In the genomic region with DNA sequence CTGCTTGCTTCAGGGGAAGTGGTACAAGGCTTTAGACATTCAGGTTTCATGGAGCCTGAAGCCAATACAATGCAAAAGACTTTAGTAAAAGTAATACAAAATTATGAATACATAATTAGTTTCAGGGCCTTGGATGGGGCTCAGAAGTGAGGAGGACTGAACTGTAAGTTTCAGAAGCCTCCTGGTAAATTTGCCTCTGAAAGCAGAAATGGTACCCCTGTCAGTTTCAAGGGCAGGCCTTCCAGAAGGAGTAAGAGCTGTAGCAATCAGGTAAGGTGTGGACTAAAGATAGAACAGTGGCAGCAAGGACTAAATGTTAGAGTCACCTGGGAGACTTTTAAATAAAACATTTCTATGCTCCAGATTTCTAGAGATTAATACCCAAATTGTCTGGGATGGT, we compare ENCODE assay signal across 31 cellular contexts.
"Had no signal": no experiment of that assay in that cellular context is flagged by ENCODE, and none has a peak within 500 bp of the region (broad histone marks: within the 10 kb centered on the region; RNA-seq: fewer than 3 reads in every experiment).

No MANE protein-coding gene starts in this region.

- H3K9me3 Mint-ChIP-seq: activated B cell treated with CpG ODN at 0.5 μM for 24 hours; activated CD8-positive, alpha-beta T cell treated with anti-CD3 and anti-CD28 coated beads for 36 hours; T-helper 2 cell treated with Interferon-gamma antibody and Interleukin-4, amounts not matched to agents 5 μg/mL and 100 μg/mL, for 36 hours had no signal

- H3K27me3 ChIP-seq: brain microvascular endothelial cell, esophagus squamous epithelium, gastroesophageal sphincter, heart right ventricle had no signal

- DNase-seq: activated B cell treated with CpG ODN at 0.5 μM for 24 hours; activated CD4-positive, alpha-beta T cell treated with anti-CD3 and anti-CD28 coated beads for 48 hours; activated CD4-positive, alpha-beta T cell treated with anti-CD3 and anti-CD28 coated beads, Interleukin-2, amount 50 U/mL, for 1 hour; activated CD4-positive, alpha-beta T cell treated with anti-CD3 and anti-CD28 coated beads, Interleukin-2, amount 50 U/mL, for 48 hours; activated CD8-positive, alpha-beta memory T cell treated with anti-CD3 and anti-CD28 coated beads for 24 hours; activated CD8-positive, alpha-beta T cell treated with anti-CD3 and anti-CD28 coated beads for 36 hours; activated effector memory CD4-positive, alpha-beta T cell treated with Interleukin-2 at 50 U/mL for 16 hours; activated gamma-delta T cell treated with Interleukin-2 at 50 U/mL for 16 hours; activated naive CD4-positive, alpha-beta T cell treated with anti-CD3 and anti-CD28 coated beads, Interleukin-2, amount 50 U/mL, for 16 hours; activated naive CD4-positive, alpha-beta T cell treated with Interleukin-2 at 50 U/mL for 16 hours; activated T-cell treated with anti-CD3 and anti-CD28 coated beads, Interleukin-2, amount 50 U/mL, for 4 hours; amniotic stem cell; anterior cingulate cortex; brain microvascular endothelial cell; caudate nucleus; cortex of kidney; dermis blood vessel endothelial cell; effector CD4-positive, alpha-beta T cell; effector memory CD8-positive, alpha-beta T cell; esophagus squamous epithelium; foreskin melanocyte; heart right ventricle; T-helper 17 cell; T1000; WERI-Rb-1 had no signal

- H3K4me1 ChIP-seq: esophagus squamous epithelium, heart right ventricle had no signal

- ATAC-seq: activated CD4-positive, CD25-positive, alpha-beta regulatory T cell treated with anti-CD3 and anti-CD28 coated beads, Interleukin-2, amount 50 U/mL, for 24 hours; activated CD8-positive, alpha-beta T cell treated with anti-CD3 and anti-CD28 coated beads for 36 hours; activated T-cell treated with anti-CD3 and anti-CD28 coated beads, Interleukin-2, amount 50 U/mL, for 4 hours; activated T-helper 17 cell treated with anti-CD3 and anti-CD28 coated beads, Interleukin-2, amount 50 U/mL, for 72 hours; effector memory CD8-positive, alpha-beta T cell; gastroesophageal sphincter; heart right ventricle; T-helper 17 cell had no signal

- H3K27ac Mint-ChIP-seq: activated B cell treated with CpG ODN at 0.5 μM for 24 hours; activated CD8-positive, alpha-beta T cell treated with anti-CD3 and anti-CD28 coated beads for 36 hours; activated naive CD8-positive, alpha-beta T cell; activated T-helper 17 cell treated with anti-CD3 and anti-CD28 coated beads, Interleukin-2, amount 50 U/mL, for 72 hours; effector memory CD8-positive, alpha-beta T cell; T-helper 17 cell; T-helper 2 cell treated with Interferon-gamma antibody and Interleukin-4, amounts not matched to agents 5 μg/mL and 100 μg/mL, for 36 hours had no signal

- H3K27me3 Mint-ChIP-seq: activated B cell treated with CpG ODN at 0.5 μM for 24 hours; activated CD8-positive, alpha-beta T cell treated with anti-CD3 and anti-CD28 coated beads for 36 hours; activated naive CD8-positive, alpha-beta T cell; activated T-helper 17 cell treated with anti-CD3 and anti-CD28 coated beads, Interleukin-2, amount 50 U/mL, for 72 hours; effector memory CD8-positive, alpha-beta T cell; T-helper 17 cell had no signal

- H3K4me3 ChIP-seq: esophagus squamous epithelium, gastroesophageal sphincter, heart right ventricle had no signal

- H3K4me3 Mint-ChIP-seq: activated B cell treated with CpG ODN at 0.5 μM for 24 hours; activated CD8-positive, alpha-beta T cell treated with anti-CD3 and anti-CD28 coated beads for 36 hours; activated naive CD8-positive, alpha-beta T cell; activated T-cell treated with anti-CD3 and anti-CD28 coated beads, Interleukin-2, amount 50 U/mL, for 4 hours; activated T-helper 17 cell treated with anti-CD3 and anti-CD28 coated beads, Interleukin-2, amount 50 U/mL, for 72 hours; effector memory CD8-positive, alpha-beta T cell; T-helper 17 cell; T-helper 2 cell treated with Interferon-gamma antibody and Interleukin-4, amounts not matched to agents 5 μg/mL and 100 μg/mL, for 36 hours had no signal

- H3K27ac ChIP-seq: brain microvascular endothelial cell, epithelial cell of prostate, esophagus squamous epithelium, gastroesophageal sphincter, heart right ventricle, WERI-Rb-1 had no signal

- H3K4me1 Mint-ChIP-seq: activated B cell treated with CpG ODN at 0.5 μM for 24 hours; activated T-helper 17 cell treated with anti-CD3 and anti-CD28 coated beads, Interleukin-2, amount 50 U/mL, for 72 hours; T-helper 17 cell had no signal

- H3K36me3 ChIP-seq: brain microvascular endothelial cell, esophagus squamous epithelium, gastroesophageal sphincter, heart right ventricle, WERI-Rb-1 had no signal

- H3K36me3 Mint-ChIP-seq: activated naive CD8-positive, alpha-beta T cell had no signal

- H3K9me3 ChIP-seq: esophagus squamous epithelium, gastroesophageal sphincter, heart right ventricle had no signal
